In genomic region chr4:138374947-138375346, GRCh38 we compare ENCODE assay signal across 35 cellular contexts.
"Had no signal": no experiment of that assay in that cellular context is flagged by ENCODE, and none has a peak within 500 bp of the region (broad histone marks: within the 10 kb centered on the region; RNA-seq: fewer than 3 reads in every experiment).

No MANE protein-coding gene starts in this region.

- H3K27me3 ChIP-seq: MG63 had no signal

- H3K27ac ChIP-seq: KMS-11 had no signal

- H3K4me2 ChIP-seq: KMS-11 had no signal

- DNase-seq: Karpas-422, Kasumi-1, MG63, MM.1S, MV-4-11, NCI-H1048, NCI-H1092, NCI-H1092 treated with DMSO at 0.1 percent for 48 hours, NCI-H1105, NCI-H1105 treated with DMSO at 0.1 percent for 48 hours, NCI-H1417, NCI-H1417 treated with DMSO at 0.1 percent for 48 hours, NCI-H1436, NCI-H1436 treated with DMSO at 0.1 percent for 48 hours, NCI-H146, NCI-H1694, NCI-H1694 treated with DMSO at 0.1 percent for 48 hours, NCI-H187, NCI-H187 treated with DMSO at 0.1 percent for 48 hours, NCI-H1930, NCI-H2029, NCI-H2029 treated with DMSO at 0.1 percent for 48 hours, NCI-H2081, NCI-H2081 treated with DMSO at 0.1 percent for 48 hours, NCI-H2107, NCI-H2171, NCI-H2171 treated with DMSO at 0.1 percent for 48 hours, NCI-H2227 treated with DMSO at 0.1 percent for 48 hours, NCI-H226, NCI-H345, NCI-H446, NCI-H446 treated with DMSO at 0.1 percent for 48 hours, NCI-H510A, NCI-H510A treated with DMSO at 0.1 percent for 48 hours had no signal

- H3K4me3 ChIP-seq: MG63 had no signal

- H3K36me3 ChIP-seq: MG63 had no signal

- H3K9ac ChIP-seq: KMS-11 had no signal
